ENCODE assay signal across 21 cellular contexts in genomic region chr2:96882230-96882629, GRCh38. TPM values are rescaled to one million over a fixed set of nuclear protein-coding genes. Genes with fewer than 3 reads are reported as not detected.
DNase-seq lines count a peak whose midpoint lies in the region; ATAC-seq and TF ChIP-seq lines count a peak whose summit lies in the region.
"Had no signal": no experiment of that assay in that cellular context is flagged by ENCODE, and none has a peak within 500 bp of the region (broad histone marks: within the 10 kb centered on the region; RNA-seq: fewer than 3 reads in every experiment).

No MANE protein-coding gene starts in this region.

- peak overlapping the region; percentile 93 for H3K18ac ChIP-seq in neuronal stem cell (ENCODE audit: low read length)

- H2BK12ac ChIP-seq in neuronal stem cell (ENCODE audit: low read length): peak overlapping the region; percentile 59

- no peaks in the 10 kb centered on the region for H3K9me3 ChIP-seq in BLaER1 treated with 17β-estradiol and CSF1 and Interleukin-3, amounts not matched to agents 10 nM and 100 nM (replicated peaks in 1 of 11)
- H3K9me3 ChIP-seq in NT2/D1 (ENCODE audit: insufficient read depth, low read length): no peaks in the 10 kb centered on the region
- H3K9me3 ChIP-seq in esophagus squamous epithelium: no peaks in the 10 kb centered on the region
- H3K9me3 ChIP-seq in neuronal stem cell (replicated peaks in 1 of 2; ENCODE audit: control insufficient read depth in 2 of 2, insufficient read depth in 1 of 2, low read depth in 1 of 2, low read length in 2 of 2): no peaks in the 10 kb centered on the region
- H3K9me3 ChIP-seq: esophagus muscularis mucosa, lower lobe of right lung, ovary had no signal

- H3K4me2 ChIP-seq in BLaER1 treated with 17β-estradiol and CSF1 and Interleukin-3, amounts not matched to agents 10 nM and 100 nM: peak overlapping the region in 10 of 11 experiments; percentile 65 to 97 (median 84); a peak in 17 of 22 replicates
- H3K4me2 ChIP-seq in neuronal stem cell (ENCODE audit: insufficient read depth, low read length, poor library complexity, severe bottlenecking): no peak overlapping the region

- H3K4me3 ChIP-seq in BLaER1 treated with 17β-estradiol and CSF1 and Interleukin-3, amounts not matched to agents 10 nM and 100 nM: 0 out of 20 replicates have a peak overlapping the region, but pooled peaks of 1 of the 10 experiments have one; percentile 9
- H3K4me3 ChIP-seq in NT2/D1 (ENCODE audit: insufficient read length, low read depth) (no peak overlapping the region), esophagus squamous epithelium (no peak overlapping the region), neuronal stem cell (ENCODE audit: low read length in 2 of 2) (no peak overlapping the region)
- H3K4me3 ChIP-seq: cardiac muscle cell, dorsolateral prefrontal cortex, esophagus muscularis mucosa, lower lobe of right lung, ovary had no signal

- peak overlapping the region; percentile 14 for H3K23ac ChIP-seq in neuronal stem cell (ENCODE audit: low read depth, low read length, poor library complexity)

- H2AK5ac ChIP-seq in neuronal stem cell (ENCODE audit: low read depth, low read length): peak overlapping the region; percentile 95

- DNase-seq in NT2/D1 (ENCODE audit: low read depth, low spot score) (no peak), esophagus squamous epithelium (lab: John Stamatoyannopoulos, UW) (no peak), neuronal stem cell (ENCODE audit: low spot score) (no peak), COLO829 (ENCODE audit: low spot score) (no peak), pons (ENCODE audit: low spot score) (no peak)
- DNase-seq in stimulated activated CD4-positive, alpha-beta T cell treated with anti-CD3 and anti-CD28 coated beads, Interleukin-2, amount 100 ng/mL, for 48 hours: no peak
- no peak for DNase-seq in stimulated activated naive CD8-positive, alpha-beta T cell treated with anti-CD3 and anti-CD28 coated beads, Interleukin-15, Interleukin-2, amounts not matched to agents 100 U/mL and 50 U/mL, for 24 hours
- DNase-seq: CD4-positive, alpha-beta T cell; DMS53; dorsolateral prefrontal cortex; KG1; lower lobe of right lung; NCI-H1930; NCI-H524 treated with DMSO at 0.1 percent for 48 hours; ovary; Right ventricle myocardium superior; stimulated activated CD4-positive, alpha-beta T cell treated with anti-CD3 and anti-CD28 coated beads, Interleukin-4, amount 100 ng/mL, for 1 hour had no signal

- 0 out of 22 replicates have a peak overlapping the region, but pooled peaks of 1 of the 11 experiments have one; percentile 13 for H3K9ac ChIP-seq in BLaER1 treated with 17β-estradiol and CSF1 and Interleukin-3, amounts not matched to agents 10 nM and 100 nM
- peak overlapping the region; percentile 79 for H3K9ac ChIP-seq in NT2/D1 (ENCODE audit: insufficient read length, low read depth)
- no peak overlapping the region for H3K9ac ChIP-seq in neuronal stem cell (ENCODE audit: low read depth, low read length, poor library complexity)

- no peak for TF ChIP-seq CTCF in esophagus squamous epithelium (IDR thresholded peaks at IDR 0.05)

- H3K4me1 ChIP-seq in BLaER1 treated with 17β-estradiol and CSF1 and Interleukin-3, amounts not matched to agents 10 nM and 100 nM: peaks cover 29 to 95% (median 76%) of the 10 kb centered on the region in 10 experiments
- peaks cover 74% of the 10 kb centered on the region for H3K4me1 ChIP-seq in NT2/D1 (ENCODE audit: insufficient read depth, insufficient read length)
- H3K4me1 ChIP-seq in esophagus squamous epithelium: peaks cover 63 to 80% (median 71%) of the 10 kb centered on the region in 3 donors
- peaks cover 27 to 31% of the 10 kb centered on the region in 2 donors for H3K4me1 ChIP-seq in neuronal stem cell (ENCODE audit: control insufficient read depth in 2 of 2, insufficient read depth in 1 of 2, low read depth in 1 of 2, low read length in 2 of 2)

- H3K27ac ChIP-seq in BLaER1 treated with 17β-estradiol and CSF1 and Interleukin-3, amounts not matched to agents 10 nM and 100 nM: 0 out of 22 replicates have a peak overlapping the region, but pooled peaks of 1 of the 11 experiments have one; percentile 18
- H3K27ac ChIP-seq in esophagus squamous epithelium (peak overlapping the region; percentile 69 to 86 (median 76)), neuronal stem cell (replicated peaks; ENCODE audit: low read length) (no peak overlapping the region)
- H3K27ac ChIP-seq: cardiac muscle cell, HL-60, lower lobe of right lung, ovary had no signal

- peak overlapping the region; percentile 77 for H4K91ac ChIP-seq in neuronal stem cell (ENCODE audit: low read depth, low read length, poor library complexity)

- peak overlapping the region; percentile 86 for H2AFZ ChIP-seq in neuronal stem cell (ENCODE audit: low read length)

- ATAC-seq in stimulated activated naive CD8-positive, alpha-beta T cell treated with anti-CD3 and anti-CD28 coated beads, Interleukin-15, Interleukin-2, amounts not matched to agents 100 U/mL and 50 U/mL, for 24 hours: no peak
- ATAC-seq: lower lobe of right lung had no signal

- no peaks in the 10 kb centered on the region for H3K79me1 ChIP-seq in neuronal stem cell (ENCODE audit: low read depth, low read length)

- peaks cover 0 to 65% (median 0%) of the 10 kb centered on the region in 11 experiments; a peak in 4 of 22 replicates for H3K27me3 ChIP-seq in BLaER1 treated with 17β-estradiol and CSF1 and Interleukin-3, amounts not matched to agents 10 nM and 100 nM
- peaks cover 10% of the 10 kb centered on the region for H3K27me3 ChIP-seq in NT2/D1 (ENCODE audit: insufficient read depth, insufficient read length)
- no peaks in the 10 kb centered on the region for H3K27me3 ChIP-seq in esophagus squamous epithelium
- no peaks in the 10 kb centered on the region for H3K27me3 ChIP-seq in neuronal stem cell (ENCODE audit: control insufficient read depth in 3 of 3, insufficient read depth in 3 of 3, low read depth in 1 of 3, low read length in 3 of 3)
- H3K27me3 ChIP-seq: cardiac muscle cell, dorsolateral prefrontal cortex, esophagus muscularis mucosa, ovary had no signal

- H3K36me3 ChIP-seq in BLaER1 treated with 17β-estradiol and CSF1 and Interleukin-3, amounts not matched to agents 10 nM and 100 nM: no peaks in the 10 kb centered on the region
- no peaks in the 10 kb centered on the region for H3K36me3 ChIP-seq in NT2/D1 (ENCODE audit: insufficient read depth, insufficient read length, low read length)
- no peaks in the 10 kb centered on the region for H3K36me3 ChIP-seq in esophagus squamous epithelium
- H3K36me3 ChIP-seq in neuronal stem cell (replicated peaks in 1 of 2; ENCODE audit: control insufficient read depth in 2 of 2, insufficient read depth in 2 of 2, low read length in 2 of 2): no peaks in the 10 kb centered on the region
- H3K36me3 ChIP-seq: cardiac muscle cell, esophagus muscularis mucosa, lower lobe of right lung, ovary had no signal

- H2BK15ac ChIP-seq in neuronal stem cell (ENCODE audit: low read length): peak overlapping the region; percentile 99

- peaks cover 0 to 33% (median 0%) of the 10 kb centered on the region in 11 experiments; a peak in 3 of 22 replicates for H4K20me1 ChIP-seq in BLaER1 treated with 17β-estradiol and CSF1 and Interleukin-3, amounts not matched to agents 10 nM and 100 nM

- peak overlapping the region; percentile 28 for H3K14ac ChIP-seq in neuronal stem cell (ENCODE audit: low read length)

- H4K8ac ChIP-seq in neuronal stem cell (ENCODE audit: low read depth, low read length): peak overlapping the region; percentile 26

- peak overlapping the region; percentile 79 for H3K4ac ChIP-seq in neuronal stem cell (ENCODE audit: low read length)

- intact Hi-C loops in esophagus squamous epithelium (cut with DNase I): no loop called here

- peak in 1 of 4 donors; percentile 26 for TF ChIP-seq POLR2A in esophagus squamous epithelium (IDR thresholded peaks at IDR 0.05)

- peak overlapping the region; percentile 69 for H2BK120ac ChIP-seq in neuronal stem cell (ENCODE audit: low read depth, low read length)

- 66% methylated on average over 6 of the region's 12 CpGs; no CpG with 5 or more reads in 1 of the 2 donors for WGBS in esophagus squamous epithelium, 2 donors
- no CpG with 5 or more reads among the region's 12 CpGs for WGBS in neuronal stem cell (ENCODE audit: extremely low coverage in 2 of 2, insufficient read length in 2 of 2, insufficient replicate concordance in 1 of 2), 2 donors

- H2BK5ac ChIP-seq in neuronal stem cell (ENCODE audit: low read length): no peak overlapping the region

RNA-seq across cellular contexts. Expression of gene SEMA4C, which starts 12.3 kb away (rescaled TPM):
- 10 to 100 TPM in 2 of 4 donors, 1 to 10 TPM in 2; 7.4 to 23.8 (median 12.8) TPM for total RNA-seq in esophagus squamous epithelium
- polyA plus RNA-seq in neuronal stem cell (2013, experiment 1 of 2): 40.1 TPM
- polyA plus RNA-seq in neuronal stem cell (2013, experiment 2 of 2): 39.2 TPM

RNA-seq across cellular contexts. Expression of gene ANKRD39, which starts 24.4 kb away (rescaled TPM):
- 10 to 100 TPM in 3 of 4 donors, 1 to 10 TPM in 1; 7.1 to 17.2 (median 14.0) TPM for total RNA-seq in esophagus squamous epithelium
- 10.5 TPM for polyA plus RNA-seq in neuronal stem cell (2013, experiment 1 of 2)
- polyA plus RNA-seq in neuronal stem cell (2013, experiment 2 of 2): 9.7 TPM

RNA-seq across cellular contexts. Expression of gene ANKRD23, which starts 38.4 kb away (rescaled TPM):
- total RNA-seq in esophagus squamous epithelium: 1 to 10 TPM in 3 of 4 donors, under 1 TPM in 1; 1.00 to 3.4 (median 2.1) TPM
- 2.3 TPM for polyA plus RNA-seq in neuronal stem cell (2013, experiment 1 of 2)
- 1.9 TPM for polyA plus RNA-seq in neuronal stem cell (2013, experiment 2 of 2)
